ENCODE assay signal across 8 cellular contexts in genomic region chr10:100826983-100827818, GRCh38.
DNase-seq lines count a peak whose midpoint lies in the region; ATAC-seq, FAIRE-seq and TF ChIP-seq lines count a peak whose summit lies in the region.

No MANE protein-coding gene starts in this region.

- POLR2A ChIA-PET in HEK293T (lab: Yijun Ruan, JAX) = no interaction called here

- peaks cover 87 to 98% (median 92%) of the 10 kb centered on the region in 3 donors for H3K27me3 Mint-ChIP-seq in CD14-positive monocyte (ENCODE audit: low read depth in 3 of 3)

- H3K9me3 ChIP-seq in HUES64 (ENCODE audit: insufficient read depth, low read depth, low read length) = no peaks in the 10 kb centered on the region
- no peaks in the 10 kb centered on the region for H3K9me3 ChIP-seq in pancreas

- peaks cover 28% of the 10 kb centered on the region for H3K4me1 Mint-ChIP-seq in CD14-positive monocyte

- H3K36me3 Mint-ChIP-seq in CD14-positive monocyte = peaks cover 3 to 10% of the 10 kb centered on the region in 2 donors

- no peaks in the 10 kb centered on the region for H3K36me3 ChIP-seq in HUES64 (ENCODE audit: insufficient read depth, low read length)
- no peaks in the 10 kb centered on the region for H3K36me3 ChIP-seq in pancreas

- H3K27ac Mint-ChIP-seq in CD14-positive monocyte = peak overlapping the region in 2 of 7 donors; percentile 18 to 28

- ATAC-seq in pancreas = peak; percentile 81 to 87 (median 86)
- ATAC-seq in GM18861 (IDR thresholded peaks at IDR 0.05; ENCODE audit: unreplicated experiment) = no peak
- ATAC-seq in HG03342 (IDR thresholded peaks at IDR 0.05; ENCODE audit: unreplicated experiment) = no peak

- H3K27ac ChIP-seq in HUES64 (ENCODE audit: low read depth, low read length) = no peak overlapping the region
- peak overlapping the region in 1 of 4 donors; percentile 31 for H3K27ac ChIP-seq in pancreas

- DNase-seq in CD14-positive monocyte (ENCODE audit: low spot score) = no peak
- DNase-seq in activated CD4-positive, alpha-beta T cell treated with anti-CD3 and anti-CD28 coated beads, Interleukin-2, amount 50 U/mL, for 1 hour = peak; percentile 13
- no peak for DNase-seq in fibroblast of the aortic adventitia (ENCODE audit: low read depth)
- DNase-seq in pancreas = peak; percentile 59 to 92 (median 67)
- DNase-seq in HEK293T (ENCODE audit: extremely low spot score) = no peak

- WGBS in HUES64 = 1% methylated on average over 68 of the region's 68 CpGs
- WGBS in pancreas, 2 donors = 1% methylated on average over 47 to 68 of the region's 68 CpGs

- H3K4me3 ChIP-seq in HUES64 (ENCODE audit: low read length) (peak overlapping the region; percentile 38), fibroblast of the aortic adventitia (ENCODE audit: low read depth, low read length) (no peak overlapping the region), pancreas (peak overlapping the region; percentile 30 to 65 (median 64))

- peak overlapping the region; percentile 68 to 92 for H3K4me3 Mint-ChIP-seq in CD14-positive monocyte

- FAIRE-seq in pancreas (lab: Jason Lieb, UNC) = no peak

- H3K27me3 ChIP-seq in HUES64 (ENCODE audit: insufficient read depth, low read length) (peaks cover 100% of the 10 kb centered on the region), pancreas (peaks cover 0 to 11% (median 0%) of the 10 kb centered on the region in 4 donors)

- CTCF ChIA-PET in HEK293T (lab: Yijun Ruan, JAX) = no interaction called here

- intact Hi-C loops in CD14-positive monocyte (cut with micrococcal nuclease) (no loop called here), pancreas (cut with DNase I) (no loop called here)

- TF ChIP-seq CTCF in CD14-positive monocyte (IDR thresholded peaks at IDR 0.05) = no peak
- peak; percentile 6 for TF ChIP-seq CTCF in fibroblast of the aortic adventitia (IDR thresholded peaks at IDR 0.05; ENCODE audit: insufficient read depth, low read length)
- peak; percentile 14 to 25 (median 23) for TF ChIP-seq CTCF in pancreas (IDR thresholded peaks at IDR 0.05)

- peaks cover 0 to 29% (median 16%) of the 10 kb centered on the region in 7 donors for H3K9me3 Mint-ChIP-seq in CD14-positive monocyte

- H3K9ac ChIP-seq in HUES64 (ENCODE audit: low read depth, low read length) = no peak overlapping the region

- H3K4me1 ChIP-seq in HUES64 (ENCODE audit: insufficient read depth, low read length) (peaks cover 9% of the 10 kb centered on the region), pancreas (peaks cover 0 to 5% (median 4%) of the 10 kb centered on the region in 3 donors)

TF ChIP-seq in HEK293T, 16 proteins besides CTCF, POLR2A, EP300 and RAD21:
- TF ChIP-seq SP1 (IDR thresholded peaks at IDR 0.05) = no peak
- no peak for TF ChIP-seq NFRKB (IDR thresholded peaks at IDR 0.05)

Comparison
In these comparisons a context has a peak if more than half of its experiments do, and no peak if none do; other contexts are left out.
1. DNase-seq: peak in activated CD4-positive, alpha-beta T cell treated with anti-CD3 and anti-CD28 coated beads, Interleukin-2, amount 50 U/mL, for 1 hour (single experiment) and pancreas (6 of 6); none in CD14-positive monocyte (single experiment), fibroblast of the aortic adventitia (single experiment) and HEK293T (single experiment).
2. ATAC-seq: peak in pancreas (4 of 4); none in GM18861 (single experiment) and HG03342 (single experiment).